In genomic region chr2:88591684-88592083, GRCh38 we compare ENCODE assay signal across 10 cellular contexts. TPM values are rescaled to one million over a fixed set of nuclear protein-coding genes. Genes with fewer than 3 reads are reported as not detected.
DNase-seq lines count a peak whose midpoint lies in the region; ATAC-seq, FAIRE-seq and TF ChIP-seq lines count a peak whose summit lies in the region.
"Had no signal": no experiment of that assay in that cellular context is flagged by ENCODE, and none has a peak within 500 bp of the region (broad histone marks: within the 10 kb centered on the region; RNA-seq: fewer than 3 reads in every experiment).

No MANE protein-coding gene starts in this region.

- H3K9me3 ChIP-seq in Karpas-422 (ENCODE audit: low read length), result no peaks in the 10 kb centered on the region
- H3K9me3 ChIP-seq in SU-DHL-6 (ENCODE audit: insufficient read depth, low read length), result no peaks in the 10 kb centered on the region
- H3K9me3 ChIP-seq: Peyer's patch had no signal

- H2AFZ ChIP-seq in Karpas-422 (ENCODE audit: low read length), result no peak overlapping the region
- no peak overlapping the region for H2AFZ ChIP-seq in SU-DHL-6 (ENCODE audit: low read depth, low read length, severe bottlenecking)
- H2AFZ ChIP-seq: GM23248 had no signal

- H3F3A ChIP-seq in SU-DHL-6 (ENCODE audit: insufficient read depth), result peaks cover 14% of the 10 kb centered on the region

- FAIRE-seq in H54 (lab: Jason Lieb, UNC), result no peak

- no peak overlapping the region for H3K4me2 ChIP-seq in Karpas-422 (ENCODE audit: low read depth, low read length, poor library complexity, severe bottlenecking)
- no peak overlapping the region for H3K4me2 ChIP-seq in SU-DHL-6 (ENCODE audit: low read depth, low read length, poor library complexity, severe bottlenecking)

- no peaks in the 10 kb centered on the region for H3K9me3 Mint-ChIP-seq in mesothelial cell of epicardium
- H3K9me3 Mint-ChIP-seq in activated CD4-positive, alpha-beta T cell treated with anti-CD3 and anti-CD28 coated beads, Interleukin-2, amount 10 ng/mL, durations not matched to agents 7 days and 5 days, result no peaks in the 10 kb centered on the region
- H3K9me3 Mint-ChIP-seq: CD4-positive, CD25-positive, alpha-beta regulatory T cell had no signal

- CTCF ChIA-PET in activated CD4-positive, alpha-beta T cell treated with anti-CD3 and anti-CD28 coated beads, Interleukin-2, amount 10 ng/mL, durations not matched to agents 7 days and 5 days (lab: Charles Lee), result interaction anchor here (0.8 to 1.6 kb wide), 3 partner anchors 36 to 81 kb away, joined by 3 to 4 read pairs (median 3); no protein-coding TSS in a partner anchor

- H3K36me3 ChIP-seq in Karpas-422 (ENCODE audit: insufficient read depth, low read length) (peaks cover 8% of the 10 kb centered on the region; the same call in 1 of the 2 replicates), SU-DHL-6 (ENCODE audit: low read length) (peaks cover 41% of the 10 kb centered on the region)

- TF ChIP-seq POLR2A in H54 (IDR thresholded peaks at IDR 0.05; ENCODE audit: low read depth, low read length), result no peak

- ATAC-seq in HG02852 (IDR thresholded peaks at IDR 0.05; ENCODE audit: unreplicated experiment) (no peak), GM19467 (IDR thresholded peaks at IDR 0.05; ENCODE audit: unreplicated experiment) (no peak)

- H3K9me2 ChIP-seq in Karpas-422 (replicated peaks; ENCODE audit: insufficient read depth, low read length), result no peaks in the 10 kb centered on the region
- no peaks in the 10 kb centered on the region for H3K9me2 ChIP-seq in SU-DHL-6 (replicated peaks; ENCODE audit: insufficient read depth, low read length)

- H3K4me1 ChIP-seq in Karpas-422 (ENCODE audit: low read length), result peaks cover 4% of the 10 kb centered on the region
- H3K4me1 ChIP-seq: Peyer's patch had no signal

- H4K20me1 ChIP-seq in Karpas-422 (ENCODE audit: insufficient read depth, low read depth, low read length) (no peaks in the 10 kb centered on the region), SU-DHL-6 (ENCODE audit: low read depth, low read length) (no peaks in the 10 kb centered on the region)

- no peak overlapping the region for H3K4me3 Mint-ChIP-seq in mesothelial cell of epicardium
- H3K4me3 Mint-ChIP-seq in activated CD4-positive, alpha-beta T cell treated with anti-CD3 and anti-CD28 coated beads, Interleukin-2, amount 10 ng/mL, durations not matched to agents 7 days and 5 days, result no peak overlapping the region
- H3K4me3 Mint-ChIP-seq: CD4-positive, CD25-positive, alpha-beta regulatory T cell had no signal

- POLR2A ChIA-PET in activated CD4-positive, alpha-beta T cell treated with anti-CD3 and anti-CD28 coated beads, Interleukin-2, amount 10 ng/mL, durations not matched to agents 7 days and 5 days (lab: Charles Lee), result no interaction called here

- H3K4me3 ChIP-seq in Karpas-422 (ENCODE audit: low read length) (no peak overlapping the region), SU-DHL-6 (ENCODE audit: insufficient read depth, low read length, poor library complexity, severe bottlenecking) (no peak overlapping the region)
- H3K4me3 ChIP-seq: GM23248, Peyer's patch had no signal

- peaks cover 20% of the 10 kb centered on the region for H3K36me3 Mint-ChIP-seq in mesothelial cell of epicardium
- peaks cover 31% of the 10 kb centered on the region for H3K36me3 Mint-ChIP-seq in activated CD4-positive, alpha-beta T cell treated with anti-CD3 and anti-CD28 coated beads, Interleukin-2, amount 10 ng/mL, durations not matched to agents 7 days and 5 days (ENCODE audit: low read depth)

- peaks cover 6% of the 10 kb centered on the region for H3K4me1 Mint-ChIP-seq in mesothelial cell of epicardium
- no peaks in the 10 kb centered on the region for H3K4me1 Mint-ChIP-seq in activated CD4-positive, alpha-beta T cell treated with anti-CD3 and anti-CD28 coated beads, Interleukin-2, amount 10 ng/mL, durations not matched to agents 7 days and 5 days

- peaks cover 7% of the 10 kb centered on the region for H3K79me2 ChIP-seq in Karpas-422 (ENCODE audit: low read length)
- H3K79me2 ChIP-seq in SU-DHL-6 (ENCODE audit: insufficient read depth, low read length), result peaks cover 27% of the 10 kb centered on the region

- H3K9ac ChIP-seq in Karpas-422 (ENCODE audit: low read length) (no peak overlapping the region), SU-DHL-6 (ENCODE audit: low read length) (no peak overlapping the region)
- H3K9ac ChIP-seq: GM23248 had no signal

- H3K27me3 ChIP-seq in Karpas-422 (ENCODE audit: low read length), result no peaks in the 10 kb centered on the region
- H3K27me3 ChIP-seq in SU-DHL-6 (ENCODE audit: low read length), result no peaks in the 10 kb centered on the region
- H3K27me3 ChIP-seq: Peyer's patch had no signal

- TF ChIP-seq CTCF in SU-DHL-6 (IDR thresholded peaks at IDR 0.05; ENCODE audit: insufficient read depth, low read length, poor library complexity, severe bottlenecking), result no peak
- TF ChIP-seq CTCF in mesothelial cell of epicardium (IDR thresholded peaks at IDR 0.05; ENCODE audit: unreplicated experiment), result no peak

- H3K27ac ChIP-seq in Karpas-422 (ENCODE audit: low read length) (peak overlapping the region; percentile 1; the same call in 1 of the 2 replicates), SU-DHL-6 (ENCODE audit: low read depth, low read length) (peak overlapping the region; percentile 39)
- H3K27ac ChIP-seq: GM23248, Peyer's patch had no signal

- peak overlapping the region; percentile 69 for H3K27ac Mint-ChIP-seq in mesothelial cell of epicardium
- no peak overlapping the region for H3K27ac Mint-ChIP-seq in activated CD4-positive, alpha-beta T cell treated with anti-CD3 and anti-CD28 coated beads, Interleukin-2, amount 10 ng/mL, durations not matched to agents 7 days and 5 days

- H3K27me3 Mint-ChIP-seq in mesothelial cell of epicardium (ENCODE audit: low read depth), result no peaks in the 10 kb centered on the region
- no peaks in the 10 kb centered on the region for H3K27me3 Mint-ChIP-seq in activated CD4-positive, alpha-beta T cell treated with anti-CD3 and anti-CD28 coated beads, Interleukin-2, amount 10 ng/mL, durations not matched to agents 7 days and 5 days
- H3K27me3 Mint-ChIP-seq: CD4-positive, CD25-positive, alpha-beta regulatory T cell had no signal

- DNase-seq in Karpas-422 (no peak), mesothelial cell of epicardium (ENCODE audit: low spot score in 2 of 2, unreplicated experiment in 2 of 2) (no peak), H54 (ENCODE audit: insufficient read length, low spot score) (no peak)
- DNase-seq in activated CD4-positive, alpha-beta T cell treated with anti-CD3 and anti-CD28 coated beads, Interleukin-2, amount 10 ng/mL, durations not matched to agents 7 days and 5 days, result no peak

RNA-seq across cellular contexts. Expression of gene EIF2AK3, which starts 35.6 kb away (rescaled TPM):
- total RNA-seq in Karpas-422 (2014; rRNA removed; shearing (Covaris generic); ENCODE audit: low replicate concordance), result 10.7 and 18.4 TPM in 2 replicates
- 23.9 to 24.7 TPM (median 24.3 TPM) in 3 replicates for total RNA-seq in mesothelial cell of epicardium
- total RNA-seq in activated CD4-positive, alpha-beta T cell treated with anti-CD3 and anti-CD28 coated beads, Interleukin-2, amount 10 ng/mL, durations not matched to agents 7 days and 5 days, result 10 to 100 TPM; 20.2 to 26.0 TPM
